ENCODE assay signal across 13 cellular contexts in genomic region chr11:61555051-61555969, GRCh38. TPM values are rescaled to one million over a fixed set of nuclear protein-coding genes. Genes with fewer than 3 reads are reported as not detected.
DNase-seq lines count a peak whose midpoint lies in the region; TF ChIP-seq lines count a peak whose summit lies in the region.
"Had no signal": no experiment of that assay in that cellular context is flagged by ENCODE, and none has a peak within 500 bp of the region (broad histone marks: within the 10 kb centered on the region; RNA-seq: fewer than 3 reads in every experiment).

No MANE protein-coding gene starts in this region.

- H3K4me1 ChIP-seq in HUES48 (ENCODE audit: control insufficient read depth, insufficient read depth, low read length) (0 out of 2 replicates have a peak, but pooled peaks cover 6% of the 10 kb centered on the region), iPS-18a (ENCODE audit: control insufficient read depth, low read depth, low read length) (peaks cover 17% of the 10 kb centered on the region), suprapubic skin (peaks cover 9% of the 10 kb centered on the region), colonic mucosa (no peaks in the 10 kb centered on the region)
- H3K4me1 ChIP-seq: Caco-2 had no signal

- peak; percentile 70 for TF ChIP-seq CTCF in VCaP (conservative IDR thresholded peaks at IDR 0.05)
- TF ChIP-seq CTCF in suprapubic skin (IDR thresholded peaks at IDR 0.05) = no peak
- no peak for TF ChIP-seq CTCF in colonic mucosa (IDR thresholded peaks at IDR 0.05)

- H3K4me3 ChIP-seq in HUES48 (ENCODE audit: low read depth, low read length) (peak overlapping the region; percentile 55), iPS-18a (ENCODE audit: low read length) (peak overlapping the region; percentile 47), suprapubic skin (no peak overlapping the region), colonic mucosa (no peak overlapping the region)

- no peak for TF ChIP-seq POLR2A in suprapubic skin (IDR thresholded peaks at IDR 0.05)

- WGBS in suprapubic skin = 8% methylated on average over 22 of the region's 57 CpGs

- H3K9ac ChIP-seq in HUES48 (ENCODE audit: low read depth, low read length) (no peak overlapping the region), iPS-18a (ENCODE audit: low read length) (no peak overlapping the region), colonic mucosa (ENCODE audit: low read depth in 2 of 2, low read length in 2 of 2) (no peak overlapping the region)

- DNase-seq in AG08396 (ENCODE audit: low spot score) = peak; percentile 64
- DNase-seq in dedifferentiated amniotic fluid mesenchymal stem cell (ENCODE audit: extremely low spot score) = no peak
- no peak for DNase-seq in NCI-H2196 treated with DMSO at 0.1 percent for 48 hours (lab: John Stamatoyannopoulos, UW; ENCODE audit: unreplicated experiment)
- no peak for DNase-seq in suprapubic skin (ENCODE audit: low spot score in 2 of 2)
- DNase-seq in colonic mucosa = no peak
- DNase-seq: activated CD4-positive, alpha-beta T cell treated with anti-CD3 and anti-CD28 coated beads for 48 hours; Caco-2; head of caudate nucleus had no signal

- no peaks in the 10 kb centered on the region for H3K9me3 ChIP-seq in HUES48 (ENCODE audit: control insufficient read depth, insufficient read depth, low read length)
- H3K9me3 ChIP-seq in iPS-18a (ENCODE audit: control insufficient read depth, low read depth, low read length) = no peaks in the 10 kb centered on the region
- no peaks in the 10 kb centered on the region for H3K9me3 ChIP-seq in suprapubic skin
- no peaks in the 10 kb centered on the region for H3K9me3 ChIP-seq in colonic mucosa
- H3K9me3 ChIP-seq: Caco-2 had no signal

- H3K27ac ChIP-seq in HUES48 (ENCODE audit: low read depth, low read length) = no peak overlapping the region
- peak overlapping the region; percentile 80 for H3K27ac ChIP-seq in VCaP
- H3K27ac ChIP-seq in iPS-18a (ENCODE audit: low read length) = no peak overlapping the region
- H3K27ac ChIP-seq in suprapubic skin = no peak overlapping the region
- no peak overlapping the region for H3K27ac ChIP-seq in colonic mucosa

- intact Hi-C loops in colonic mucosa (cut with DNase I) = no loop called here

- TF ChIP-seq EP300 in suprapubic skin (IDR thresholded peaks at IDR 0.05) = no peak

- H3K36me3 ChIP-seq in HUES48 (ENCODE audit: control insufficient read depth, insufficient read depth, low read length) (no peaks in the 10 kb centered on the region), iPS-18a (ENCODE audit: control insufficient read depth, low read depth, low read length) (no peaks in the 10 kb centered on the region), suprapubic skin (no peaks in the 10 kb centered on the region), colonic mucosa (no peaks in the 10 kb centered on the region)

- peaks cover 34% of the 10 kb centered on the region for H3K27me3 ChIP-seq in HUES48 (ENCODE audit: control insufficient read depth, insufficient read depth, low read length)
- H3K27me3 ChIP-seq in iPS-18a (ENCODE audit: control insufficient read depth, insufficient read depth, low read length) = peaks cover 28% of the 10 kb centered on the region
- peaks cover 95% of the 10 kb centered on the region for H3K27me3 ChIP-seq in suprapubic skin
- peaks cover 20% of the 10 kb centered on the region for H3K27me3 ChIP-seq in colonic mucosa

RNA-seq across cellular contexts. Expression of gene SYT7, which starts 25.6 kb away (rescaled TPM):
- total RNA-seq in suprapubic skin (1 to 10 TPM; 5.4 to 8.4 (median 7.5) TPM), colonic mucosa (10 to 100 TPM in 1 of 2 donors, 1 to 10 TPM in 1; 8.5 to 28.4 TPM)

RNA-seq across cellular contexts. Expression of gene LRRC10B, which starts 46.8 kb away (rescaled TPM):
- total RNA-seq in suprapubic skin (1 to 10 TPM in 3 of 4 donors, not detected in 1; 1.1 to 2.1 (median 1.2) TPM), colonic mucosa (1 to 10 TPM in 1 of 2 donors, under 1 TPM in 1; 0.54 to 1.3 TPM)
- total RNA-seq: HT1080, RPMI7951 had no signal

Comparison
In these comparisons a context has a peak if more than half of its experiments do, and no peak if none do; other contexts are left out.
1. H3K4me3 ChIP-seq: peak in HUES48 (single experiment) and iPS-18a (single experiment); none in suprapubic skin (single experiment) and colonic mucosa (single experiment).